Comparison of ENCODE assay signal across 1 cellular context in the genomic region with DNA sequence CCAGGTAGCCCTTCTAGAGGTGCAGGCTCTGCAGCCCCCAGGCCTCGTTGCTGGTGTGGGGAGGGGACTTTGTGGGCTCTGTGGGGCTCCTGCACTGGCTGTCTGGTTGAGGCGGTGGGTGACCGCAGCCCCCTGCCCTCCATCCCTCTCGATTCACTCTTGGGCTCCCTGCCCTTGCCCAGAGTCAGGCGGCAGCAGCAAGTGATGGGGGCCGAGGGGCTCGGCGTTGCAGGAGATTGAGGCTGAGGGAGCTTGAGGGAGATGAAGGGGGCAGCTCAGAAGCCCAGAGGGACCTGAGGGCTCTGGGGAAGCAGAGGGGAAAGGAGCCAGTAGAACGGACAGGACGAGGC.
TF ChIP-seq lines count a peak whose summit lies in the region.

No MANE protein-coding gene starts in this region.

TF ChIP-seq in H1, 55 proteins besides CTCF, POLR2A, EP300 and RAD21:
- TF ChIP-seq TAF1 (IDR thresholded peaks at IDR 0.05; ENCODE audit: low read depth, low read length) (no peak), RBBP5 (IDR thresholded peaks at IDR 0.05; ENCODE audit: borderline replicate concordance, low read depth, low read length) (no peak), ZNF274 (IDR thresholded peaks at IDR 0.05; ENCODE audit: borderline replicate concordance, extremely low read depth, low read length) (no peak), RXRA (IDR thresholded peaks at IDR 0.05; ENCODE audit: insufficient read depth, low read depth, low read length) (no peak), CBX5 (IDR thresholded peaks at IDR 0.05; ENCODE audit: low read depth, low read length) (no peak), KDM4A (IDR thresholded peaks at IDR 0.05; ENCODE audit: low read depth, low read length, severe bottlenecking) (no peak), TBP (IDR thresholded peaks at IDR 0.05; ENCODE audit: low read depth, low read length) (no peak), SP1 (IDR thresholded peaks at IDR 0.05; ENCODE audit: low read depth, low read length) (no peak)
- TF ChIP-seq, protein P1, sequence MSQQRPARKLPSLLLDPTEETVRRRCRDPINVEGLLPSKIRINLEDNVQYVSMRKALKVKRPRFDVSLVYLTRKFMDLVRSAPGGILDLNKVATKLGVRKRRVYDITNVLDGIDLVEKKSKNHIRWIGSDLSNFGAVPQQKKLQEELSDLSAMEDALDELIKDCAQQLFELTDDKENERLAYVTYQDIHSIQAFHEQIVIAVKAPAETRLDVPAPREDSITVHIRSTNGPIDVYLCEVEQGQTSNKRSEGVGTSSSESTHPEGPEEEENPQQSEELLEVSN (IDR thresholded peaks at IDR 0.05): no peak
